Comparison of ENCODE assay signal across 8 cellular contexts in genomic region chr14:50532502-50533313, GRCh38. TPM values are rescaled to one million over a fixed set of nuclear protein-coding genes. Genes with fewer than 3 reads are reported as not detected.
DNase-seq lines count a peak whose midpoint lies in the region; ATAC-seq and TF ChIP-seq lines count a peak whose summit lies in the region.

MAP4K5 (minus strand) TSS chr14:50532569; CDS start chr14:50532049, 520 bp downstream.

- H2AFZ ChIP-seq in neuron (ENCODE audit: low read depth, low read length), result peak within 1 kb of the TSS; percentile 83

- TF ChIP-seq CTCF in foreskin keratinocyte (conservative IDR thresholded peaks at IDR 0.05), result peak; percentile 99

- peak within 1 kb of the TSS; percentile 91 for H3K27ac ChIP-seq in SJCRH30
- H3K27ac ChIP-seq in foreskin keratinocyte, result peak within 1 kb of the TSS; percentile 95

- in situ Hi-C loops in HAP-1 (cut with MboI; ENCODE audit: low sequenced_read_pairs), result loop anchor here (25.0 kb wide), 1 partner anchor 645 kb away; the partner anchor contains the start of gene ARF6

- peaks cover 20% of the 10 kb centered on the region for H3K4me1 ChIP-seq in HAP-1
- peaks cover 7% of the 10 kb centered on the region; the same call in 1 of the 2 replicates for H3K4me1 ChIP-seq in SJCRH30
- H3K4me1 ChIP-seq in foreskin keratinocyte, result peaks cover 28% of the 10 kb centered on the region
- H3K4me1 ChIP-seq in neuron (ENCODE audit: insufficient read depth, low read length), result peaks cover 24% of the 10 kb centered on the region

- H3K36me3 ChIP-seq in HAP-1 (replicated peaks), result peaks cover 3% of the 10 kb centered on the region
- H3K36me3 ChIP-seq in MG63, result peaks cover 3% of the 10 kb centered on the region; the same call in 1 of the 2 replicates
- no peaks in the 10 kb centered on the region for H3K36me3 ChIP-seq in SJCRH30
- H3K36me3 ChIP-seq in neuron (ENCODE audit: insufficient read depth, low read length), result peaks cover 6% of the 10 kb centered on the region

- H3K4me3 ChIP-seq in HAP-1 (peak within 1 kb of the TSS; percentile 82), MG63 (peak within 1 kb of the TSS; percentile 77), SJCRH30 (peak within 1 kb of the TSS; percentile 98), neuron (ENCODE audit: low read length) (peak within 1 kb of the TSS; percentile 98)

- H3K9me3 ChIP-seq in HAP-1 (peaks cover 1% of the 10 kb centered on the region), MG63 (no peaks in the 10 kb centered on the region), SJCRH30 (replicated peaks) (no peaks in the 10 kb centered on the region), neuron (ENCODE audit: low read length) (peaks cover 5% of the 10 kb centered on the region)

- peak; percentile 95 for ATAC-seq in foreskin keratinocyte

- peak; percentile 63 for DNase-seq in GF-D8 (lab: John Stamatoyannopoulos, UW)
- DNase-seq in HAP-1 (ENCODE audit: low spot score in 2 of 2), result peak; percentile 86 to 94
- DNase-seq in MG63, result peak; percentile 87
- peak; percentile 89 to 91 for DNase-seq in SJCRH30
- DNase-seq in activated gamma-delta T cell treated with anti-CD3 and anti-CD28 coated beads, Interleukin-2, amount 50 U/mL, for 16 hours (ENCODE audit: low read depth), result peak; percentile 85
- peak; percentile 50 to 73 for DNase-seq in foreskin keratinocyte
- DNase-seq in stromal cell of bone marrow (ENCODE audit: low read depth), result peak; percentile 79

- no peaks in the 10 kb centered on the region for H3K27me3 ChIP-seq in HAP-1 (ENCODE audit: low read depth)
- H3K27me3 ChIP-seq in MG63, result no peaks in the 10 kb centered on the region
- no peaks in the 10 kb centered on the region for H3K27me3 ChIP-seq in SJCRH30
- H3K27me3 ChIP-seq in foreskin keratinocyte, result no peaks in the 10 kb centered on the region
- no peaks in the 10 kb centered on the region for H3K27me3 ChIP-seq in neuron (ENCODE audit: insufficient read depth, low read length)

RNA-seq across cellular contexts. Expression of gene MAP4K5, which starts in this region (rescaled TPM):
- 26.3 and 120 TPM in 2 replicates for total RNA-seq in MG63 (2014; rRNA removed; shearing (Covaris generic); ENCODE audit: low replicate concordance)
- total RNA-seq in SJCRH30 (2014; rRNA removed; shearing (Covaris generic)), result 45.1 and 57.3 TPM in 2 replicates
- 35.8 and 38.9 TPM in 2 replicates for total RNA-seq in foreskin keratinocyte
- polyA plus RNA-seq in foreskin keratinocyte, result 8.9 and 11.5 TPM in 2 replicates

Comparison
In these comparisons a context has a peak if more than half of its experiments do, and no peak if none do; other contexts are left out.
1. Peak in every context shown above with its lines: DNase-seq, ATAC-seq, H3K4me3 ChIP-seq and H3K27ac ChIP-seq.